Comparison of ENCODE assay signal across 27 cellular contexts in the genomic region with DNA sequence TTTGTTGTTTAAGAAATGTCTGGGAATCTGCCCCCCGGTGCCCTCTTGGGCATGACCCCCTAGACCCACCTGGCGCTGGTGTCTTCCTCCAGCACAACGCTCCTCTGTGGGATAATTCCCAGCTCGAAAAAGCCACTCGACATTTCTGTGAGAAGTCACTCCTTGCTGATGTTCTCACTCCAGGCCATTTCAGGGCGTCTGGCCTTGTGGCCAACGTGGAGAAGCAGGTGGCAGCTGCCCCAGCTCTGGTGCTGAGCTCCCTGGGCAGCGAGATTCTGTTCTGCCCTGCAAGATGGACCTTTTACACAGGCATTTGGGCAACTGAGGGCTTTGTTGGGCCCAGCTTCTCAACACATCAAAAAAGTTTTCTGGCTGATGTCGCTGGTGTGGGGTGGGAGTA.
DNase-seq lines count a peak whose midpoint lies in the region; ATAC-seq, FAIRE-seq and TF ChIP-seq lines count a peak whose summit lies in the region.
"Had no signal": no experiment of that assay in that cellular context is flagged by ENCODE, and none has a peak within 500 bp of the region (broad histone marks: within the 10 kb centered on the region; RNA-seq: fewer than 3 reads in every experiment).

No MANE protein-coding gene starts in this region.

- H3K27ac Mint-ChIP-seq in activated naive CD4-positive, alpha-beta T cell treated with anti-CD3 and anti-CD28 coated beads for 36 hours = no peak overlapping the region
- no peak overlapping the region for H3K27ac Mint-ChIP-seq in stimulated activated effector memory CD8-positive, alpha-beta T cell treated with anti-CD3 and anti-CD28 coated beads, Interleukin-12 subunit alpha, Interleukin-12 subunit beta, amount 100 ng/mL, for 72 hours
- H3K27ac Mint-ChIP-seq: CD14-positive monocyte had no signal

- H3K4me3 ChIP-seq in kidney (ENCODE audit: low read length in 2 of 2) (no peak overlapping the region), upper lobe of right lung (no peak overlapping the region)
- H3K4me3 ChIP-seq: GM12878, GM23248 had no signal

- H3K36me3 ChIP-seq in kidney (ENCODE audit: control insufficient read depth in 1 of 2, insufficient read depth in 2 of 2, low read length in 2 of 2) (no peaks in the 10 kb centered on the region), upper lobe of right lung (no peaks in the 10 kb centered on the region)
- H3K36me3 ChIP-seq: BE2C had no signal

- H3K4me3 Mint-ChIP-seq in activated naive CD4-positive, alpha-beta T cell treated with anti-CD3 and anti-CD28 coated beads for 36 hours = no peak overlapping the region
- H3K4me3 Mint-ChIP-seq in stimulated activated effector memory CD8-positive, alpha-beta T cell treated with anti-CD3 and anti-CD28 coated beads, Interleukin-12 subunit alpha, Interleukin-12 subunit beta, amount 100 ng/mL, for 72 hours = no peak overlapping the region
- H3K4me3 Mint-ChIP-seq: CD14-positive monocyte; CD8-positive, alpha-beta memory T cell; H9 had no signal

- H3K27ac ChIP-seq in kidney (ENCODE audit: low read depth in 2 of 2, low read length in 2 of 2) (no peak overlapping the region), upper lobe of right lung (no peak overlapping the region)
- H3K27ac ChIP-seq: 22Rv1, GM23248 had no signal

- H3K4me1 ChIP-seq in kidney (ENCODE audit: control insufficient read depth in 1 of 2, insufficient read depth in 1 of 2, low read depth in 1 of 2, low read length in 2 of 2) = no peaks in the 10 kb centered on the region
- H3K4me1 ChIP-seq in upper lobe of right lung = no peaks in the 10 kb centered on the region
- H3K4me1 ChIP-seq: BE2C had no signal

- intact Hi-C loops in kidney (cut with DNase I) (no loop called here), posterior vena cava (cut with DNase I) (no loop called here), upper lobe of right lung (cut with DNase I) (no loop called here)
- intact Hi-C loops in activated naive CD4-positive, alpha-beta T cell treated with anti-CD3 and anti-CD28 coated beads for 36 hours (cut with micrococcal nuclease) = loop anchor here (10.0 kb wide), 1 partner anchor 124 kb away; no protein-coding TSS in a partner anchor

- peak; percentile 33 for DNase-seq in activated CD8-positive, alpha-beta memory T cell treated with anti-CD3 and anti-CD28 coated beads for 24 hours
- DNase-seq in activated CD8-positive, alpha-beta memory T cell treated with anti-CD3 and anti-CD28 coated beads, Interleukin-2, amount 50 U/mL, for 48 hours = no peak
- DNase-seq in kidney = peak; percentile 45
- DNase-seq in posterior vena cava (ENCODE audit: low spot score) = peak; percentile 53
- no peak for DNase-seq in upper lobe of right lung
- no peak for DNase-seq in activated naive CD4-positive, alpha-beta T cell treated with anti-CD3 and anti-CD28 coated beads for 36 hours
- DNase-seq in stimulated activated effector memory CD8-positive, alpha-beta T cell treated with anti-CD3 and anti-CD28 coated beads, Interleukin-12 subunit alpha, Interleukin-12 subunit beta, amount 100 ng/mL, for 72 hours (ENCODE audit: low spot score in 2 of 2) = no peak
- DNase-seq: BE2C; CD8-positive, alpha-beta memory T cell; DMS 273 treated with DMSO at 0.1 percent for 48 hours; DMS79; EL; GDM1; GM23248; H9; Karpas-422; MV-4-11; NCI-H1105 treated with DMSO at 0.1 percent for 48 hours; NCI-H146; NCI-H1930; NCI-H2107; NCI-H524; NCI-H774 had no signal

- no peak overlapping the region for H3K9ac ChIP-seq in kidney (ENCODE audit: low read length in 2 of 2)
- H3K9ac ChIP-seq: GM23248 had no signal

- H3K9me3 ChIP-seq in kidney (ENCODE audit: control insufficient read depth in 1 of 2, low read length in 2 of 2) = no peaks in the 10 kb centered on the region
- H3K9me3 ChIP-seq in upper lobe of right lung = no peaks in the 10 kb centered on the region
- H3K9me3 ChIP-seq: BE2C had no signal

- peaks cover 3% of the 10 kb centered on the region for H3K27me3 ChIP-seq in upper lobe of right lung
- H3K27me3 ChIP-seq: BE2C had no signal

- CTCF ChIA-PET in activated naive CD4-positive, alpha-beta T cell treated with anti-CD3 and anti-CD28 coated beads for 36 hours (lab: Charles Lee) = no interaction called here

- no peak for FAIRE-seq in kidney (lab: Jason Lieb, UNC)
- FAIRE-seq: GM12878, HepG2 had no signal

- ATAC-seq in upper lobe of right lung = no peak
- no peak for ATAC-seq in stimulated activated effector memory CD8-positive, alpha-beta T cell treated with anti-CD3 and anti-CD28 coated beads, Interleukin-12 subunit alpha, Interleukin-12 subunit beta, amount 100 ng/mL, for 72 hours
- ATAC-seq: GM12878, HepG2 had no signal

- TF ChIP-seq CTCF in kidney (IDR thresholded peaks at IDR 0.05; ENCODE audit: borderline replicate concordance, extremely low read depth, insufficient read depth) = no peak
- TF ChIP-seq CTCF in upper lobe of right lung (IDR thresholded peaks at IDR 0.05) = no peak

- H3K27me3 Mint-ChIP-seq in activated naive CD4-positive, alpha-beta T cell treated with anti-CD3 and anti-CD28 coated beads for 36 hours (ENCODE audit: low read depth) = peaks cover 5% of the 10 kb centered on the region

- H3K36me3 Mint-ChIP-seq in activated naive CD4-positive, alpha-beta T cell treated with anti-CD3 and anti-CD28 coated beads for 36 hours (ENCODE audit: low read depth) = no peaks in the 10 kb centered on the region
- H3K36me3 Mint-ChIP-seq in stimulated activated effector memory CD8-positive, alpha-beta T cell treated with anti-CD3 and anti-CD28 coated beads, Interleukin-12 subunit alpha, Interleukin-12 subunit beta, amount 100 ng/mL, for 72 hours = no peaks in the 10 kb centered on the region
- H3K36me3 Mint-ChIP-seq: CD14-positive monocyte; CD8-positive, alpha-beta memory T cell had no signal

- H3K4me1 Mint-ChIP-seq in activated naive CD4-positive, alpha-beta T cell treated with anti-CD3 and anti-CD28 coated beads for 36 hours (ENCODE audit: low read depth) = no peaks in the 10 kb centered on the region
- H3K4me1 Mint-ChIP-seq in stimulated activated effector memory CD8-positive, alpha-beta T cell treated with anti-CD3 and anti-CD28 coated beads, Interleukin-12 subunit alpha, Interleukin-12 subunit beta, amount 100 ng/mL, for 72 hours = no peaks in the 10 kb centered on the region
- H3K4me1 Mint-ChIP-seq: CD14-positive monocyte; CD8-positive, alpha-beta memory T cell had no signal

- H3K9me3 Mint-ChIP-seq in activated naive CD4-positive, alpha-beta T cell treated with anti-CD3 and anti-CD28 coated beads for 36 hours = no peaks in the 10 kb centered on the region
- no peaks in the 10 kb centered on the region for H3K9me3 Mint-ChIP-seq in stimulated activated effector memory CD8-positive, alpha-beta T cell treated with anti-CD3 and anti-CD28 coated beads, Interleukin-12 subunit alpha, Interleukin-12 subunit beta, amount 100 ng/mL, for 72 hours

Comparison
In these comparisons a context has a peak if more than half of its experiments do, and no peak if none do; other contexts are left out.
1. DNase-seq: peak in activated CD8-positive, alpha-beta memory T cell treated with anti-CD3 and anti-CD28 coated beads for 24 hours (single experiment), kidney (single experiment) and posterior vena cava (single experiment); none in activated CD8-positive, alpha-beta memory T cell treated with anti-CD3 and anti-CD28 coated beads, Interleukin-2, amount 50 U/mL, for 48 hours (single experiment), upper lobe of right lung (single experiment), activated naive CD4-positive, alpha-beta T cell treated with anti-CD3 and anti-CD28 coated beads for 36 hours (single experiment) and stimulated activated effector memory CD8-positive, alpha-beta T cell treated with anti-CD3 and anti-CD28 coated beads, Interleukin-12 subunit alpha, Interleukin-12 subunit beta, amount 100 ng/mL, for 72 hours (0 of 2).